Comparison of ENCODE assay signal across 23 cellular contexts in the genomic region with DNA sequence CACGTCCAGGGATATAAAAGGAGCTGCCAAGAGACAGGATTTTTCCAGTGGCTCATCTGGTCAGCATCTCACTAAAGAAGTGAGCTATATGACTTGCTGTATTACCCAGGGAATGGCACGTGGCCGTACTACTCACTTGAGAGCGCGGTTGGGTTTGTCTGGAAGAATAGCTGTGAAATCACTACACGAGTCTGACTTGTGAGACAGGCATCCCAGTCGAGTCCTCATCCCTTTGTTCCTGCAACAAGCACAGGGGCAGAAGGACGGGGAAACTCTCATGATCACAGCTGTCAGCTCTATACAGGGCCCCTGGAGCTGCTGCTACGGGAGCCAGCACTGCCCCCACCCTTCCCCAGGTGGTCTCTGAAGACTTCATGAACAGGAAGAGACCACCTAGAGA. TPM values are rescaled to one million over a fixed set of nuclear protein-coding genes. Genes with fewer than 3 reads are reported as not detected.
"Had no signal": no experiment of that assay in that cellular context is flagged by ENCODE, and none has a peak within 500 bp of the region (broad histone marks: within the 10 kb centered on the region; RNA-seq: fewer than 3 reads in every experiment).

No MANE protein-coding gene starts in this region.

- H3K36me3 Mint-ChIP-seq: natural killer cell had no signal

- H3K27ac Mint-ChIP-seq: activated naive CD4-positive, alpha-beta T cell treated with anti-CD3 and anti-CD28 coated beads for 36 hours; activated naive CD8-positive, alpha-beta T cell treated with anti-CD3 and anti-CD28 coated beads, Interleukin-2, amount 50 U/mL, for 24 hours; activated T-helper 2 cell treated with anti-CD3 and anti-CD28 coated beads, Interferon-gamma antibody, Interleukin-2, Interleukin-4, amounts not matched to agents 10 μg/mL and 5 μg/mL and 100 μg/mL, durations not matched to agents 14 hours and 24 hours and 36 hours; natural killer cell had no signal

- ATAC-seq: activated naive CD8-positive, alpha-beta T cell treated with anti-CD3 and anti-CD28 coated beads, Interleukin-2, amount 50 U/mL, for 24 hours; heart right ventricle; left lung; natural killer cell; stimulated activated naive CD8-positive, alpha-beta T cell treated with anti-CD3 and anti-CD28 coated beads, Interleukin-15, Interleukin-2, amounts not matched to agents 100 U/mL and 50 U/mL, for 24 hours had no signal

- H3K4me1 Mint-ChIP-seq: natural killer cell had no signal

- H3K4me3 Mint-ChIP-seq: activated naive CD4-positive, alpha-beta T cell treated with anti-CD3 and anti-CD28 coated beads for 36 hours; activated naive CD8-positive, alpha-beta T cell treated with anti-CD3 and anti-CD28 coated beads, Interleukin-2, amount 50 U/mL, for 24 hours; natural killer cell had no signal

- H3K9me3 Mint-ChIP-seq: activated naive CD4-positive, alpha-beta T cell treated with anti-CD3 and anti-CD28 coated beads for 36 hours; activated naive CD8-positive, alpha-beta T cell treated with anti-CD3 and anti-CD28 coated beads, Interleukin-2, amount 50 U/mL, for 24 hours; activated T-helper 2 cell treated with anti-CD3 and anti-CD28 coated beads, Interferon-gamma antibody, Interleukin-2, Interleukin-4, amounts not matched to agents 10 μg/mL and 5 μg/mL and 100 μg/mL, durations not matched to agents 14 hours and 24 hours and 36 hours; natural killer cell had no signal

- DNase-seq: activated CD4-positive, CD25-positive, alpha-beta regulatory T cell treated with anti-CD3 and anti-CD28 coated beads, Interleukin-2, amount 50 U/mL, for 72 hours; activated naive CD4-positive, alpha-beta T cell treated with anti-CD3 and anti-CD28 coated beads for 36 hours; activated naive CD8-positive, alpha-beta T cell treated with anti-CD3 and anti-CD28 coated beads, Interleukin-2, amount 50 U/mL, for 24 hours; aorta; cerebellar nuclear complex; effector CD8-positive, alpha-beta T cell; foreskin melanocyte; heart right ventricle; kidney; left lung; mammary epithelial cell; natural killer cell; occipital lobe; small intestine; stimulated activated CD4-positive, alpha-beta T cell treated with anti-CD3 and anti-CD28 coated beads, Interleukin-4, amount 100 ng/mL, for 4 hours; stimulated activated CD8-positive, alpha-beta memory T cell treated with anti-CD3 and anti-CD28 coated beads, Interleukin-4, amount 100 ng/mL, for 48 hours; stimulated activated naive CD8-positive, alpha-beta T cell treated with anti-CD3 and anti-CD28 coated beads, Interleukin-15, Interleukin-2, amounts not matched to agents 100 U/mL and 50 U/mL, for 24 hours; T-helper 1 cell; T1000; trophoblast cell had no signal

RNA-seq across cellular contexts. Expression of gene RGS8, which starts 17.7 kb away (rescaled TPM):
- total RNA-seq: activated naive CD4-positive, alpha-beta T cell treated with anti-CD3 and anti-CD28 coated beads for 36 hours; activated T-helper 2 cell treated with anti-CD3 and anti-CD28 coated beads, Interferon-gamma antibody, Interleukin-2, Interleukin-4, amounts not matched to agents 10 μg/mL and 5 μg/mL and 100 μg/mL, durations not matched to agents 14 hours and 24 hours and 36 hours; breast epithelium; fibroblast of lung; kidney; mammary epithelial cell; natural killer cell had no signal
